Comparison of ENCODE assay signal across 23 cellular contexts in genomic region chr13:102326381-102327118, GRCh38.
DNase-seq lines count a peak whose midpoint lies in the region; ATAC-seq, FAIRE-seq and TF ChIP-seq lines count a peak whose summit lies in the region.
"Had no signal": no experiment of that assay in that cellular context is flagged by ENCODE, and none has a peak within 500 bp of the region (broad histone marks: within the 10 kb centered on the region; RNA-seq: fewer than 3 reads in every experiment).

No MANE protein-coding gene starts in this region.

- no peak overlapping the region for H3K4me2 ChIP-seq in HepG2 (ENCODE audit: low read depth, low read length)
- H3K4me2 ChIP-seq: BLaER1 treated with 17β-estradiol and CSF1 and Interleukin-3, amounts not matched to agents 10 nM and 100 nM had no signal

- H3K27me3 Mint-ChIP-seq in activated T-helper 17 cell treated with anti-CD3 and anti-CD28 coated beads, Interleukin-2, amount 50 U/mL, for 72 hours, result peaks cover 18% of the 10 kb centered on the region

- H3K4me1 ChIP-seq in A673 (ENCODE audit: insufficient read depth, low read length, poor library complexity, severe bottlenecking) (peaks cover 76% of the 10 kb centered on the region), HepG2 (ENCODE audit: insufficient read depth, low read length) (no peaks in the 10 kb centered on the region), HAP-1 (no peaks in the 10 kb centered on the region)
- H3K4me1 ChIP-seq: BLaER1 treated with 17β-estradiol and CSF1 and Interleukin-3, amounts not matched to agents 10 nM and 100 nM had no signal

- in situ Hi-C loops in HepG2 (cut with HindIII; ENCODE audit: extremely low pct_ligation_motif_present, low pct_unique_long_range_greater_than_20kb), result no loop called here
- in situ Hi-C loops in HAP-1 (cut with MboI; ENCODE audit: low sequenced_read_pairs), result no loop called here

- BruUV-seq in A673 (replicated peaks; lab: Mats Ljungman, UMichigan) (no TSS peak), HepG2 (replicated peaks; lab: Mats Ljungman, UMichigan) (no TSS peak)

- H3K27ac ChIP-seq in A673 (ENCODE audit: low read depth, low read length, poor library complexity, severe bottlenecking) (peak overlapping the region; percentile 92), SK-N-MC (peak overlapping the region; percentile 100), HepG2 (ENCODE audit: extremely low read length, insufficient read depth, low read length) (no peak overlapping the region)
- H3K27ac ChIP-seq: 22Rv1; BLaER1 treated with 17β-estradiol and CSF1 and Interleukin-3, amounts not matched to agents 10 nM and 100 nM had no signal

- TF ChIP-seq CTCF in A673 (conservative IDR thresholded peaks at IDR 0.05; ENCODE audit: low read depth, low read length) (no peak), HepG2 (CRISPR knock-in tag; IDR thresholded peaks at IDR 0.05) (no peak)

- H3K9me3 ChIP-seq in A673 (ENCODE audit: low read depth, low read length, poor library complexity, severe bottlenecking) (no peaks in the 10 kb centered on the region), SK-N-MC (ENCODE audit: low read depth, low read length) (no peaks in the 10 kb centered on the region), HepG2 (ENCODE audit: low read length) (no peaks in the 10 kb centered on the region), HAP-1 (no peaks in the 10 kb centered on the region)
- H3K9me3 ChIP-seq: BE2C; BLaER1 treated with 17β-estradiol and CSF1 and Interleukin-3, amounts not matched to agents 10 nM and 100 nM had no signal

- H3K27ac Mint-ChIP-seq in activated T-helper 17 cell treated with anti-CD3 and anti-CD28 coated beads, Interleukin-2, amount 50 U/mL, for 72 hours, result no peak overlapping the region
- H3K27ac Mint-ChIP-seq: CD14-positive monocyte; CD4-positive, alpha-beta T cell; CD8-positive, alpha-beta memory T cell; HFFc6 had no signal

- H3K79me2 ChIP-seq in HepG2 (ENCODE audit: insufficient read depth, low read length), result no peaks in the 10 kb centered on the region

- no peak overlapping the region for H3K4me3 Mint-ChIP-seq in activated T-helper 17 cell treated with anti-CD3 and anti-CD28 coated beads, Interleukin-2, amount 50 U/mL, for 72 hours
- H3K4me3 Mint-ChIP-seq: CD14-positive monocyte; CD4-positive, alpha-beta T cell; CD8-positive, alpha-beta memory T cell; HFFc6 had no signal

- intact Hi-C loops in A673 (cut with micrococcal nuclease; ENCODE audit: unreplicated experiment), result loop anchor here (1.0 to 2.0 kb wide), 3 partner anchors 68 to 131 kb away; no protein-coding TSS in a partner anchor
- intact Hi-C loops in HepG2 (cut with micrococcal nuclease; ENCODE audit: unreplicated experiment), result no loop called here

- DNase-seq in A673 (ENCODE audit: low spot score), result peak; percentile 91
- DNase-seq in SK-N-MC (ENCODE audit: low read depth, low spot score), result peak; percentile 95
- no peak for DNase-seq in HepG2 (ENCODE audit: low spot score)
- no peak for DNase-seq in HAP-1 (ENCODE audit: low spot score in 2 of 2)
- DNase-seq: ACHN; AML-193; BE2C; CD4-positive, alpha-beta T cell; CD8-positive, alpha-beta memory T cell; DMS79 treated with DMSO at 0.1 percent for 48 hours; GF-D8; H7; HFFc6 had no signal

- CTCF ChIA-PET in A673 (lab: Charles Lee), result interaction anchor here (0.6 to 1.0 kb wide), 2 partner anchors 71 to 384 kb away, joined by 12 to 17 read pairs; no protein-coding TSS in a partner anchor
- CTCF ChIA-PET in HepG2 (lab: Yijun Ruan, JAX; ENCODE audit: low intra/inter-chr PET ratio, low total read pairs), result no interaction called here

- WGBS in HepG2 (ENCODE audit: low lambda C conversion rate), result under 1% methylated on average over 2 of the region's 2 CpGs

- H3K36me3 Mint-ChIP-seq in activated T-helper 17 cell treated with anti-CD3 and anti-CD28 coated beads, Interleukin-2, amount 50 U/mL, for 72 hours (ENCODE audit: low read depth), result no peaks in the 10 kb centered on the region
- H3K36me3 Mint-ChIP-seq: CD14-positive monocyte; CD8-positive, alpha-beta memory T cell had no signal

- no peak for TF ChIP-seq POLR2A in HepG2 (IDR thresholded peaks at IDR 0.05; ENCODE audit: insufficient read depth in 1 of 2, low read depth in 2 of 2, low read length in 2 of 2)

- H3K9ac ChIP-seq in SK-N-MC (ENCODE audit: insufficient read length) (peak overlapping the region; percentile 80), HepG2 (ENCODE audit: insufficient read depth, low read depth, low read length) (no peak overlapping the region)
- H3K9ac ChIP-seq: BLaER1 treated with 17β-estradiol and CSF1 and Interleukin-3, amounts not matched to agents 10 nM and 100 nM had no signal

- no peaks in the 10 kb centered on the region for H3K36me3 ChIP-seq in A673 (ENCODE audit: insufficient read depth, low read length, poor library complexity, severe bottlenecking)
- H3K36me3 ChIP-seq in SK-N-MC (ENCODE audit: insufficient read depth, low read length), result no peaks in the 10 kb centered on the region
- no peaks in the 10 kb centered on the region for H3K36me3 ChIP-seq in HepG2 (replicated peaks in 1 of 2; ENCODE audit: control insufficient read depth in 1 of 2, insufficient read depth in 2 of 2, low read length in 2 of 2)
- H3K36me3 ChIP-seq in HAP-1 (replicated peaks), result no peaks in the 10 kb centered on the region
- H3K36me3 ChIP-seq: BE2C; BLaER1 treated with 17β-estradiol and CSF1 and Interleukin-3, amounts not matched to agents 10 nM and 100 nM had no signal

- no peak for ATAC-seq in HepG2
- no peak for ATAC-seq in HG02759 (IDR thresholded peaks at IDR 0.05; ENCODE audit: unreplicated experiment)
- ATAC-seq in activated T-helper 17 cell treated with anti-CD3 and anti-CD28 coated beads, Interleukin-2, amount 50 U/mL, for 72 hours (replicated peaks), result no peak
- ATAC-seq: HCT116 had no signal

- no peaks in the 10 kb centered on the region for H4K20me1 ChIP-seq in HepG2 (ENCODE audit: insufficient read depth, low read length)
- H4K20me1 ChIP-seq: BLaER1 treated with 17β-estradiol and CSF1 and Interleukin-3, amounts not matched to agents 10 nM and 100 nM had no signal

- H2AFZ ChIP-seq in HepG2 (ENCODE audit: low read length), result no peak overlapping the region

- H3K27me3 ChIP-seq in A673 (replicated peaks; ENCODE audit: insufficient read depth, low read depth, low read length, poor library complexity) (no peaks in the 10 kb centered on the region), HepG2 (ENCODE audit: control insufficient read depth in 1 of 2, insufficient read depth in 2 of 2, low read length in 2 of 2) (no peaks in the 10 kb centered on the region; a peak in 1 of 5 replicates), HAP-1 (ENCODE audit: low read depth) (0 out of 2 replicates have a peak, but pooled peaks cover 5% of the 10 kb centered on the region)
- H3K27me3 ChIP-seq: BE2C; BLaER1 treated with 17β-estradiol and CSF1 and Interleukin-3, amounts not matched to agents 10 nM and 100 nM had no signal

- no peak for FAIRE-seq in HepG2 (lab: Jason Lieb, UNC)
- FAIRE-seq: A204.1, GM12891, GM18507, H1 had no signal

- POLR2A ChIA-PET in A673 (lab: Charles Lee; ENCODE audit: low non-redundant PET) (interaction anchor here (0.6 to 1.0 kb wide), 3 partner anchors 114 to 484 kb away, joined by 5 to 17 read pairs (median 6); no protein-coding TSS in a partner anchor), HepG2 (lab: Yijun Ruan, JAX) (no interaction called here)

- H3K4me3 ChIP-seq in A673 (ENCODE audit: low read depth, low read length, poor library complexity, severe bottlenecking) (no peak overlapping the region), SK-N-MC (peak overlapping the region; percentile 61), HepG2 (replicated peaks in 1 of 3; ENCODE audit: insufficient read depth in 1 of 3, low read depth in 2 of 3, low read length in 3 of 3) (no peak overlapping the region), HAP-1 (no peak overlapping the region)
- H3K4me3 ChIP-seq: BLaER1 treated with 17β-estradiol and CSF1 and Interleukin-3, amounts not matched to agents 10 nM and 100 nM had no signal

- TF ChIP-seq EP300 in HepG2 (IDR thresholded peaks at IDR 0.05; ENCODE audit: low read depth in 2 of 2, low read length in 2 of 2) (no peak), HepG2 (CRISPR knock-in tag; IDR thresholded peaks at IDR 0.05; ENCODE audit: borderline replicate concordance) (no peak)

- TF ChIP-seq RAD21 in HepG2 (CRISPR knock-in tag; IDR thresholded peaks at IDR 0.05), result no peak

- no peaks in the 10 kb centered on the region for H3K4me1 Mint-ChIP-seq in activated T-helper 17 cell treated with anti-CD3 and anti-CD28 coated beads, Interleukin-2, amount 50 U/mL, for 72 hours
- H3K4me1 Mint-ChIP-seq: CD14-positive monocyte; CD8-positive, alpha-beta memory T cell had no signal

- no peaks in the 10 kb centered on the region for H3K9me3 Mint-ChIP-seq in activated T-helper 17 cell treated with anti-CD3 and anti-CD28 coated beads, Interleukin-2, amount 50 U/mL, for 72 hours
- H3K9me3 Mint-ChIP-seq: CD4-positive, alpha-beta T cell; CD8-positive, alpha-beta memory T cell had no signal

TF ChIP-seq in HepG2, 621 proteins besides CTCF, POLR2A, EP300 and RAD21:
- TF ChIP-seq HNRNPK (IDR thresholded peaks at IDR 0.05; ENCODE audit: low read depth, low read length, poor library complexity, severe bottlenecking) (peak; percentile 84), ZFP36L1 (CRISPR knock-in tag; IDR thresholded peaks at IDR 0.05) (no peak), MNT (IDR thresholded peaks at IDR 0.05) (no peak)
TF ChIP-seq in HepG2: peak in this region for 1.

Comparison
In these comparisons a context has a peak if more than half of its experiments do, and no peak if none do; other contexts are left out.
1. DNase-seq: peak in A673 (single experiment) and SK-N-MC (single experiment); none in HepG2 (single experiment) and HAP-1 (0 of 2).